Comparison of ENCODE assay signal across 16 cellular contexts in genomic region chr2:176100547-176101140, GRCh38. TPM values are rescaled to one million over a fixed set of nuclear protein-coding genes. Genes with fewer than 3 reads are reported as not detected.
DNase-seq lines count a peak whose midpoint lies in the region; ATAC-seq and TF ChIP-seq lines count a peak whose summit lies in the region.
"Had no signal": no experiment of that assay in that cellular context is flagged by ENCODE, and none has a peak within 500 bp of the region (broad histone marks: within the 10 kb centered on the region; RNA-seq: fewer than 3 reads in every experiment).

No MANE protein-coding gene starts in this region.

- peak; percentile 12 for DNase-seq in natural killer cell treated with Interleukin-12 subunit alpha and Interleukin-12 subunit beta and Interleukin-15 and Interleukin-18, amount 100 ng/mL, for 72 hours (ENCODE audit: low spot score)
- DNase-seq in natural killer cell: no peak
- DNase-seq in colonic mucosa: peak; percentile 12
- peak; percentile 27 for DNase-seq in nephron progenitor cell
- DNase-seq in left lobe of liver (ENCODE audit: low spot score): no peak
- DNase-seq in medulla oblongata (ENCODE audit: extremely low spot score): no peak
- DNase-seq: ACHN, AML-193, COR-L47, Kasumi-1, MM.1S, NCI-H1092 treated with DMSO at 0.1 percent for 48 hours, NCI-H510A treated with DMSO at 0.1 percent for 48 hours, PC-9 had no signal

- H3K36me3 Mint-ChIP-seq in natural killer cell treated with Interleukin-12 subunit alpha and Interleukin-12 subunit beta and Interleukin-15 and Interleukin-18, amount 100 ng/mL, for 72 hours: no peaks in the 10 kb centered on the region
- no peaks in the 10 kb centered on the region for H3K36me3 Mint-ChIP-seq in natural killer cell
- H3K36me3 Mint-ChIP-seq in nephron progenitor cell (ENCODE audit: low read depth): no peaks in the 10 kb centered on the region

- no peak overlapping the region for H3K4me3 Mint-ChIP-seq in natural killer cell treated with Interleukin-12 subunit alpha and Interleukin-12 subunit beta and Interleukin-15 and Interleukin-18, amount 100 ng/mL, for 72 hours
- no peak overlapping the region for H3K4me3 Mint-ChIP-seq in natural killer cell
- H3K4me3 Mint-ChIP-seq in nephron progenitor cell: peak overlapping the region; percentile 43

- H3K4me1 Mint-ChIP-seq in natural killer cell treated with Interleukin-12 subunit alpha and Interleukin-12 subunit beta and Interleukin-15 and Interleukin-18, amount 100 ng/mL, for 72 hours (ENCODE audit: low read depth in 2 of 2): peaks cover 15 to 18% of the 10 kb centered on the region in 2 donors
- H3K4me1 Mint-ChIP-seq in natural killer cell (peaks cover 18 to 31% of the 10 kb centered on the region in 2 donors), nephron progenitor cell (peaks cover 61% of the 10 kb centered on the region)

- no peak overlapping the region for H3K4me3 ChIP-seq in colonic mucosa
- H3K4me3 ChIP-seq: PC-9 had no signal

- peaks cover 3% of the 10 kb centered on the region for H3K4me1 ChIP-seq in colonic mucosa

- ATAC-seq in natural killer cell treated with Interleukin-12 subunit alpha and Interleukin-12 subunit beta and Interleukin-15 and Interleukin-18, amount 100 ng/mL, for 72 hours: no peak
- ATAC-seq in natural killer cell: no peak
- no peak for ATAC-seq in left lobe of liver
- no peak for ATAC-seq in GM21526 (IDR thresholded peaks at IDR 0.05; ENCODE audit: low FRiP score, unreplicated experiment)

- peaks cover 61 to 63% of the 10 kb centered on the region in 2 donors for H3K27me3 Mint-ChIP-seq in natural killer cell treated with Interleukin-12 subunit alpha and Interleukin-12 subunit beta and Interleukin-15 and Interleukin-18, amount 100 ng/mL, for 72 hours
- peaks cover 78 to 79% of the 10 kb centered on the region in 2 donors for H3K27me3 Mint-ChIP-seq in natural killer cell (ENCODE audit: low read depth in 2 of 2)
- peaks cover 100% of the 10 kb centered on the region for H3K27me3 Mint-ChIP-seq in nephron progenitor cell (ENCODE audit: low read depth, poor library complexity)

- H3K9me3 ChIP-seq in colonic mucosa: no peaks in the 10 kb centered on the region

- H3K36me3 ChIP-seq in colonic mucosa: no peaks in the 10 kb centered on the region

- TF ChIP-seq CTCF in natural killer cell (IDR thresholded peaks at IDR 0.05) (no peak), colonic mucosa (IDR thresholded peaks at IDR 0.05) (no peak), nephron progenitor cell (IDR thresholded peaks at IDR 0.05) (no peak)

- no peaks in the 10 kb centered on the region for H3K9me3 Mint-ChIP-seq in natural killer cell treated with Interleukin-12 subunit alpha and Interleukin-12 subunit beta and Interleukin-15 and Interleukin-18, amount 100 ng/mL, for 72 hours
- H3K9me3 Mint-ChIP-seq in natural killer cell: no peaks in the 10 kb centered on the region
- H3K9me3 Mint-ChIP-seq in nephron progenitor cell: no peaks in the 10 kb centered on the region

- no peak overlapping the region for H3K27ac Mint-ChIP-seq in natural killer cell treated with Interleukin-12 subunit alpha and Interleukin-12 subunit beta and Interleukin-15 and Interleukin-18, amount 100 ng/mL, for 72 hours
- no peak overlapping the region for H3K27ac Mint-ChIP-seq in natural killer cell
- H3K27ac Mint-ChIP-seq in nephron progenitor cell: no peak overlapping the region

- peaks cover 93% of the 10 kb centered on the region for H3K27me3 ChIP-seq in colonic mucosa

- H3K9ac ChIP-seq in colonic mucosa (ENCODE audit: low read depth in 2 of 2, low read length in 2 of 2): no peak overlapping the region

- H3K27ac ChIP-seq in colonic mucosa: no peak overlapping the region
- H3K27ac ChIP-seq: PC-9 had no signal

- intact Hi-C loops in natural killer cell (cut with micrococcal nuclease): no loop called here
- intact Hi-C loops in colonic mucosa (cut with DNase I): no loop called here

RNA-seq across cellular contexts. Expression of gene HOXD12, which starts 1.0 kb away (rescaled TPM):
- total RNA-seq in natural killer cell treated with Interleukin-12 subunit alpha and Interleukin-12 subunit beta and Interleukin-15 and Interleukin-18, amount 100 ng/mL, for 72 hours: not detected
- total RNA-seq in natural killer cell: not detected
- not detected for total RNA-seq in colonic mucosa
- not detected for total RNA-seq in left lobe of liver
- total RNA-seq: H4, PC-9 had no signal

RNA-seq across cellular contexts. Expression of gene HOXD11, which starts 6.4 kb away (rescaled TPM):
- total RNA-seq in natural killer cell treated with Interleukin-12 subunit alpha and Interleukin-12 subunit beta and Interleukin-15 and Interleukin-18, amount 100 ng/mL, for 72 hours: not detected
- total RNA-seq in natural killer cell: not detected
- 1 to 10 TPM in 1 of 2 donors, under 1 TPM in 1; 0.25 to 1.6 TPM for total RNA-seq in colonic mucosa
- total RNA-seq in left lobe of liver: not detected
- total RNA-seq: H4, PC-9 had no signal

RNA-seq across cellular contexts. Expression of gene HOXD13, which starts 8.1 kb away (rescaled TPM):
- total RNA-seq in natural killer cell treated with Interleukin-12 subunit alpha and Interleukin-12 subunit beta and Interleukin-15 and Interleukin-18, amount 100 ng/mL, for 72 hours: not detected
- not detected for total RNA-seq in natural killer cell
- under 1 TPM; 0.32 to 0.77 TPM for total RNA-seq in colonic mucosa
- not detected for total RNA-seq in left lobe of liver
- total RNA-seq: PC-9 had no signal

RNA-seq across cellular contexts. Expression of gene HOXD10, which starts 15.9 kb away (rescaled TPM):
- not detected for total RNA-seq in natural killer cell treated with Interleukin-12 subunit alpha and Interleukin-12 subunit beta and Interleukin-15 and Interleukin-18, amount 100 ng/mL, for 72 hours
- not detected for total RNA-seq in natural killer cell
- 1 to 10 TPM in 1 of 2 donors, under 1 TPM in 1; 0.32 to 1.9 TPM for total RNA-seq in colonic mucosa
- total RNA-seq in left lobe of liver: not detected
- total RNA-seq: H4, PC-9 had no signal

RNA-seq across cellular contexts. Expression of gene EVX2, which starts 16.9 kb away (rescaled TPM):
- total RNA-seq in natural killer cell treated with Interleukin-12 subunit alpha and Interleukin-12 subunit beta and Interleukin-15 and Interleukin-18, amount 100 ng/mL, for 72 hours: not detected
- total RNA-seq in natural killer cell (not detected), colonic mucosa (not detected), left lobe of liver (not detected)
- total RNA-seq: H4, PC-9 had no signal

Comparison
In these comparisons a context has a peak if more than half of its experiments do, and no peak if none do; other contexts are left out.
1. DNase-seq: peak in natural killer cell treated with Interleukin-12 subunit alpha and Interleukin-12 subunit beta and Interleukin-15 and Interleukin-18, amount 100 ng/mL, for 72 hours (single experiment), colonic mucosa (single experiment) and nephron progenitor cell (single experiment); none in natural killer cell (single experiment), left lobe of liver (single experiment) and medulla oblongata (single experiment).